ENCODE assay signal across 28 cellular contexts in genomic region chr7:25780904-25781303, GRCh38.
"Had no signal": no experiment of that assay in that cellular context is flagged by ENCODE, and none has a peak within 500 bp of the region (broad histone marks: within the 10 kb centered on the region; RNA-seq: fewer than 3 reads in every experiment).

No MANE protein-coding gene starts in this region.

- H3K9me3 ChIP-seq: adrenal gland had no signal

- H3K27me3 ChIP-seq: adrenal gland, cardiac muscle cell had no signal

- H3K4me3 ChIP-seq: adrenal gland, cardiac muscle cell had no signal

- H3K27ac ChIP-seq: adrenal gland, cardiac muscle cell, VCaP had no signal

- DNase-seq: activated B cell treated with CpG ODN at 0.5 μM for 24 hours; activated CD4-positive, alpha-beta memory T cell treated with anti-CD3 and anti-CD28 coated beads for 36 hours; activated CD4-positive, alpha-beta T cell treated with anti-CD3 and anti-CD28 coated beads for 4 hours; activated CD4-positive, alpha-beta T cell treated with anti-CD3 and anti-CD28 coated beads, Interleukin-2, amount 10 ng/mL, durations not matched to agents 24 days and 14 days; activated CD4-positive, alpha-beta T cell treated with anti-CD3 and anti-CD28 coated beads, Interleukin-2, amount 50 U/mL, for 1 hour; activated CD4-positive, alpha-beta T cell treated with anti-CD3 and anti-CD28 coated beads, Interleukin-2, amount 50 U/mL, for 4 hours; activated CD4-positive, CD25-positive, alpha-beta regulatory T cell treated with anti-CD3 and anti-CD28 coated beads, Interleukin-2, amount 50 U/mL, for 72 hours; activated CD8-positive, alpha-beta memory T cell treated with anti-CD3 and anti-CD28 coated beads, Interleukin-2, amount 50 U/mL, for 4 hours; activated CD8-positive, alpha-beta T cell treated with anti-CD3 and anti-CD28 coated beads for 36 hours; activated effector memory CD4-positive, alpha-beta T cell treated with anti-CD3 and anti-CD28 coated beads, Interleukin-2, amount 50 U/mL, for 16 hours; activated gamma-delta T cell treated with Interleukin-2 at 50 U/mL for 16 hours; activated naive CD4-positive, alpha-beta T cell; activated naive CD4-positive, alpha-beta T cell treated with anti-CD3 and anti-CD28 coated beads for 36 hours; activated naive CD4-positive, alpha-beta T cell treated with anti-CD3 and anti-CD28 coated beads, Interleukin-2, amount 50 U/mL, for 16 hours; activated naive CD8-positive, alpha-beta T cell treated with anti-CD3 and anti-CD28 coated beads for 36 hours; activated T-cell treated with anti-CD3 and anti-CD28 coated beads for 4 hours; activated T-cell treated with anti-CD3 and anti-CD28 coated beads, Interleukin-2, amount 50 U/mL, for 1 hour; activated T-cell treated with anti-CD3 and anti-CD28 coated beads, Interleukin-2, amount 50 U/mL, for 4 hours; activated T-cell treated with anti-CD3 and anti-CD28 coated beads, Interleukin-2, amount 50 U/mL, for 72 hours; adrenal gland; amniotic stem cell; aorta; caudate nucleus; cerebellar nuclear complex; T-helper 2 cell; T-helper 9 cell had no signal

- H3K36me3 ChIP-seq: adrenal gland, cardiac muscle cell had no signal

- H3K4me1 ChIP-seq: adrenal gland had no signal
